ENCODE assay signal across 27 cellular contexts in the genomic region with DNA sequence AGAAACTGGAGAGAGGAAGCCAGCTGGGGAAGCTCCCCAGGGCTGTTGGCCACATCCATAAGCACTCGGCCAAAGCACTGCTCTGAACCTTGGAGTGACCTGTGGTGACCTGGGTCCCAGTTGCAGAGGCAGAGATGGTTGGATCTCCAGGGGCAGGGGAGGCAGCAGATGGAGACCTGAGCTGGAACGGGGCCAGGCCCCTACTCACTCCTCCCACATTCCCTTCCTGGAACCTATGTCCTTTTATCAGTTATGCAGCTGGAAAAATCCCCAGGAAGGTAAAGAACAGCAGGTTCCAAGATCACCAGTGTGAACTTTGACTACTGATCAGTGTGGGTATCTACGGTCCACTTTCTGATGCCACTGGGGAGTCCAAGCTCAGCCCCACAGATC. TPM values are rescaled to one million over a fixed set of nuclear protein-coding genes. Genes with fewer than 3 reads are reported as not detected.
"Had no signal": no experiment of that assay in that cellular context is flagged by ENCODE, and none has a peak within 500 bp of the region (broad histone marks: within the 10 kb centered on the region; RNA-seq: fewer than 3 reads in every experiment).

No MANE protein-coding gene starts in this region.

- H3K27ac ChIP-seq: SJSA1, SK-N-MC had no signal

- H3K9me3 ChIP-seq: SJSA1 had no signal

- DNase-seq: KBM-7; MV-4-11; NCI-H1048; NCI-H1105; NCI-H1417; NCI-H1436 treated with DMSO at 0.1 percent for 48 hours; NCI-H1694 treated with DMSO at 0.1 percent for 48 hours; NCI-H1930; NCI-H2081; NCI-H2107; NCI-H2227 treated with DMSO at 0.1 percent for 48 hours; NCI-H524; NCI-H526 treated with DMSO at 0.1 percent for 48 hours; NCI-H774; NK-92 treated with Interleukin-12 subunit alpha and Interleukin-12 subunit beta, amount 100 ng/mL, for 24 hours; PC-3; SIG-M5 had no signal

- H3K36me3 ChIP-seq: SJSA1 had no signal

- H3K4me3 ChIP-seq: SJSA1, SK-N-MC had no signal

- ATAC-seq: Panc1, PC-3, Right ventricle myocardium inferior had no signal

- H3K27me3 ChIP-seq: SJSA1 had no signal

- H3K4me1 ChIP-seq: SJSA1 had no signal

RNA-seq across cellular contexts. Expression of a gene that starts 9.6 kb away (rescaled TPM):
- total RNA-seq: HT-29, LHCN-M2, MCF 10A, NCI-H460, OCI-LY7, PC-3, Right ventricle myocardium inferior, RPMI7951, SJSA1 had no signal

RNA-seq across cellular contexts. Expression of a gene that starts 20.4 kb away (rescaled TPM):
- total RNA-seq: HT-29, LHCN-M2, MCF 10A, NCI-H460, OCI-LY7, PC-3, Right ventricle myocardium inferior, RPMI7951, SJSA1 had no signal
